Comparison of ENCODE assay signal across 11 cellular contexts in genomic region chr3:119662604-119663377, GRCh38.
A peak's percentile ranks its signal among the peaks of the same experiment; 100 is the strongest.
DNase-seq lines count a peak whose midpoint lies in the region; ATAC-seq and TF ChIP-seq lines count a peak whose summit lies in the region.
"Had no signal": no experiment of that assay in that cellular context is flagged by ENCODE, and none has a peak within 500 bp of the region (broad histone marks: within the 10 kb centered on the region; RNA-seq: fewer than 3 reads in every experiment).

No MANE protein-coding gene starts in this region.

- H3K27me3 Mint-ChIP-seq in memory B cell = no peaks in the 10 kb centered on the region

- H3K27ac ChIP-seq in 22Rv1 (peak overlapping the region; percentile 42), brain microvascular endothelial cell (no peak overlapping the region)
- H3K27ac ChIP-seq: coronary artery, neutrophil had no signal

- H3K4me1 Mint-ChIP-seq in memory B cell = peaks cover 25% of the 10 kb centered on the region

- peak; percentile 22; the same call in 1 of the 2 replicates for TF ChIP-seq CTCF in 22Rv1 (IDR thresholded peaks at IDR 0.05)
- TF ChIP-seq CTCF in GM12872 (IDR thresholded peaks at IDR 0.05; ENCODE audit: insufficient read depth, low read depth, low read length) = peak; percentile 34
- TF ChIP-seq CTCF in brain microvascular endothelial cell (IDR thresholded peaks at IDR 0.05; ENCODE audit: low read depth, low read length, missing control alignments) = peak; percentile 28

- H3K36me3 Mint-ChIP-seq in memory B cell = peaks cover 5% of the 10 kb centered on the region

- H3K9me3 Mint-ChIP-seq in memory B cell = no peaks in the 10 kb centered on the region
- H3K9me3 Mint-ChIP-seq: CD14-positive monocyte had no signal

- H3K36me3 ChIP-seq in brain microvascular endothelial cell (replicated peaks) = no peaks in the 10 kb centered on the region

- in situ Hi-C loops in brain microvascular endothelial cell (cut with HindIII; ENCODE audit: low pct_ligation_motif_present, low sequenced_read_pairs) = no loop called here

- H3K4me3 ChIP-seq in brain microvascular endothelial cell (ENCODE audit: low read depth, low read length) = no peak overlapping the region
- H3K4me3 ChIP-seq: coronary artery had no signal

- DNase-seq in brain microvascular endothelial cell = no peak
- DNase-seq in memory B cell (ENCODE audit: low spot score in 2 of 2) = no peak
- no peak for DNase-seq in DMS79 (lab: John Stamatoyannopoulos, UW)
- DNase-seq in NCI-H345 (lab: John Stamatoyannopoulos, UW) = no peak
- no peak for DNase-seq in HUDEP-2 (lab: John Stamatoyannopoulos, UW; ENCODE audit: unreplicated experiment in 76 of 76)

- ATAC-seq in memory B cell (ENCODE audit: low read depth) = peak; percentile 28
- ATAC-seq in GM18511 (IDR thresholded peaks at IDR 0.05; ENCODE audit: unreplicated experiment) = no peak

- H3K27me3 ChIP-seq in brain microvascular endothelial cell (replicated peaks) = no peaks in the 10 kb centered on the region
- H3K27me3 ChIP-seq: neutrophil had no signal

- no peak overlapping the region for H3K4me3 Mint-ChIP-seq in memory B cell
- H3K4me3 Mint-ChIP-seq: CD14-positive monocyte had no signal

- peak overlapping the region; percentile 87 for H3K27ac Mint-ChIP-seq in memory B cell
